ENCODE assay signal across 9 cellular contexts in genomic region chr12:57230381-57231155, GRCh38. TPM values are rescaled to one million over a fixed set of nuclear protein-coding genes. Genes with fewer than 3 reads are reported as not detected.
DNase-seq lines count a peak whose midpoint lies in the region; ATAC-seq and TF ChIP-seq lines count a peak whose summit lies in the region.
"Had no signal": no experiment of that assay in that cellular context is flagged by ENCODE, and none has a peak within 500 bp of the region (broad histone marks: within the 10 kb centered on the region; RNA-seq: fewer than 3 reads in every experiment).

No MANE protein-coding gene starts in this region.

- H3K79me2 ChIP-seq in fibroblast of lung (ENCODE audit: control insufficient read depth, insufficient read depth, low read length) (peaks cover 28% of the 10 kb centered on the region), parathyroid adenoma (no peaks in the 10 kb centered on the region)

- peak overlapping the region; percentile 99 for H3K4me2 ChIP-seq in fibroblast of lung (ENCODE audit: extremely low read depth, insufficient read depth, low read length)
- H3K4me2 ChIP-seq in parathyroid adenoma (ENCODE audit: low read length) = peak overlapping the region; percentile 91

- H3K36me3 ChIP-seq in RWPE2 (ENCODE audit: low read depth) (peaks cover 50% of the 10 kb centered on the region), fibroblast of lung (ENCODE audit: control insufficient read depth, insufficient read depth, low read length) (peaks cover 30% of the 10 kb centered on the region), parathyroid adenoma (ENCODE audit: control insufficient read depth, insufficient read depth, low read length) (no peaks in the 10 kb centered on the region)

- H3K9ac ChIP-seq in fibroblast of lung (ENCODE audit: insufficient read depth, low read length) (peak overlapping the region; percentile 88), parathyroid adenoma (no peak overlapping the region)

- H3K27me3 ChIP-seq in RWPE2 (ENCODE audit: insufficient read depth, poor library complexity, severe bottlenecking) (no peaks in the 10 kb centered on the region), fibroblast of lung (ENCODE audit: control insufficient read depth, insufficient read depth, low read length) (peaks cover 3% of the 10 kb centered on the region), parathyroid adenoma (ENCODE audit: control insufficient read depth, insufficient read depth, low read length) (peaks cover 3% of the 10 kb centered on the region)

- H2AFZ ChIP-seq in fibroblast of lung (ENCODE audit: low read length) (no peak overlapping the region), parathyroid adenoma (no peak overlapping the region)

- H3K9me3 ChIP-seq in RWPE2 (ENCODE audit: severe bottlenecking) (no peaks in the 10 kb centered on the region), fibroblast of lung (ENCODE audit: control insufficient read depth, insufficient read depth, low read depth, low read length) (no peaks in the 10 kb centered on the region), parathyroid adenoma (ENCODE audit: control insufficient read depth, low read length) (no peaks in the 10 kb centered on the region)

- peaks cover 2% of the 10 kb centered on the region for H4K20me1 ChIP-seq in fibroblast of lung (ENCODE audit: control insufficient read depth, extremely low read depth, insufficient read depth, low read length)

- H3K4me3 ChIP-seq in RWPE2 (ENCODE audit: severe bottlenecking) (peak overlapping the region; percentile 78), fibroblast of lung (replicated peaks in 1 of 4; ENCODE audit: control extremely low read depth in 1 of 4, insufficient read depth in 1 of 4, low read depth in 3 of 4, low read length in 4 of 4) (peak overlapping the region; percentile 58 to 97 (median 88)), parathyroid adenoma (ENCODE audit: low read depth, low read length) (no peak overlapping the region)

- H3K27ac ChIP-seq in RWPE2 (ENCODE audit: poor library complexity, severe bottlenecking) = peak overlapping the region; percentile 52
- H3K27ac ChIP-seq in fibroblast of lung (ENCODE audit: insufficient read depth, low read length) = peak overlapping the region; percentile 91
- H3K27ac ChIP-seq in parathyroid adenoma = no peak overlapping the region

- no peaks in the 10 kb centered on the region for H3K4me1 ChIP-seq in RWPE2 (ENCODE audit: insufficient read depth, poor library complexity, severe bottlenecking)
- peaks cover 40% of the 10 kb centered on the region for H3K4me1 ChIP-seq in fibroblast of lung (ENCODE audit: control insufficient read depth, extremely low read depth, insufficient read depth, low read length)
- peaks cover 15% of the 10 kb centered on the region for H3K4me1 ChIP-seq in parathyroid adenoma

- TF ChIP-seq CTCF in RWPE2 (IDR thresholded peaks at IDR 0.05; ENCODE audit: poor library complexity, severe bottlenecking) (no peak), fibroblast of lung (conservative IDR thresholded peaks at IDR 0.05 in 1 of 2, IDR thresholded peaks at IDR 0.05 in 1 of 2; ENCODE audit: low read depth in 1 of 2, low read length in 2 of 2) (no peak), parathyroid adenoma (IDR thresholded peaks at IDR 0.05) (no peak)

- DNase-seq in G401 (ENCODE audit: low spot score) (peak; percentile 39), RWPE2 (ENCODE audit: low spot score) (peak; percentile 42), fibroblast of lung (ENCODE audit: low read depth in 2 of 2) (peak in 1 of 2 donors; percentile 28), ecto neural progenitor cell (ENCODE audit: low spot score) (no peak)
- no peak for DNase-seq in stimulated activated CD4-positive, alpha-beta T cell treated with anti-CD3 and anti-CD28 coated beads, Interleukin-2, amount 100 ng/mL, for 48 hours
- DNase-seq in activated CD4-positive, alpha-beta T cell treated with anti-CD3 and anti-CD28 coated beads, Interleukin-2, amount 50 U/mL, for 4 hours = no peak
- DNase-seq: activated gamma-delta T cell had no signal

- ATAC-seq in RWPE2 (ENCODE audit: low read depth) (no peak), HG03039 (IDR thresholded peaks at IDR 0.05; ENCODE audit: unreplicated experiment) (no peak)

- in situ Hi-C loops in G401 (cut with HindIII; ENCODE audit: low sequenced_read_pairs) = no loop called here

RNA-seq across cellular contexts. Expression of gene SHMT2, which starts 1.1 kb away (rescaled TPM):
- total RNA-seq in G401 (2014; rRNA removed; shearing (Covaris generic)) = 160 and 174 TPM in 2 replicates
- total RNA-seq in fibroblast of lung = 358 and 380 TPM in 2 replicates
- 139 and 154 TPM in 2 replicates for polyA plus RNA-seq in fibroblast of lung
- 144 and 150 TPM in 2 replicates for polyA plus RNA-seq in fibroblast of lung (2012)
- 360 and 376 TPM in 2 replicates for polyA minus RNA-seq in fibroblast of lung (ENCODE audit: low replicate concordance)

RNA-seq across cellular contexts. Expression of gene NXPH4, which starts 14.0 kb away (rescaled TPM):
- 0.49 TPM in 1 of 2 replicates, not detected in the other for total RNA-seq in G401 (2014; rRNA removed; shearing (Covaris generic))
- total RNA-seq in fibroblast of lung = 0.50 and 1.0 TPM in 2 replicates
- polyA plus RNA-seq in fibroblast of lung = 0.30 and 1.9 TPM in 2 replicates
- polyA plus RNA-seq in fibroblast of lung (2012) = 1.6 and 10.2 TPM in 2 replicates
- 1.0 and 12.0 TPM in 2 replicates for polyA minus RNA-seq in fibroblast of lung (ENCODE audit: low replicate concordance)

RNA-seq across cellular contexts. Expression of gene STAC3, which starts 20.4 kb away (rescaled TPM):
- 0.14 TPM in 1 of 2 replicates, not detected in the other for total RNA-seq in G401 (2014; rRNA removed; shearing (Covaris generic))
- total RNA-seq in fibroblast of lung = 0.26 and 0.33 TPM in 2 replicates
- 0.18 and 0.33 TPM in 2 replicates for polyA plus RNA-seq in fibroblast of lung
- polyA plus RNA-seq in fibroblast of lung (2012) = 0.38 and 0.51 TPM in 2 replicates
- polyA minus RNA-seq in fibroblast of lung (ENCODE audit: low replicate concordance) = 1.4 TPM in 1 of 2 replicates, not detected in the other

Comparison
In these comparisons a context has a peak if more than half of its experiments do, and no peak if none do; other contexts are left out.
1. DNase-seq: peak in G401 (single experiment) and RWPE2 (single experiment); none in stimulated activated CD4-positive, alpha-beta T cell treated with anti-CD3 and anti-CD28 coated beads, Interleukin-2, amount 100 ng/mL, for 48 hours (0 of 2), ecto neural progenitor cell (single experiment) and activated CD4-positive, alpha-beta T cell treated with anti-CD3 and anti-CD28 coated beads, Interleukin-2, amount 50 U/mL, for 4 hours (0 of 2).